ENCODE assay signal across 13 cellular contexts in genomic region chr2:27122791-27123190, GRCh38. TPM values are rescaled to one million over a fixed set of nuclear protein-coding genes. Genes with fewer than 3 reads are reported as not detected.
A peak's percentile ranks its signal among the peaks of the same experiment; 100 is the strongest.
DNase-seq lines count a peak whose midpoint lies in the region; ATAC-seq, FAIRE-seq and TF ChIP-seq lines count a peak whose summit lies in the region.
"Had no signal": no experiment of that assay in that cellular context is flagged by ENCODE, and none has a peak within 500 bp of the region (broad histone marks: within the 10 kb centered on the region; RNA-seq: fewer than 3 reads in every experiment).

No MANE protein-coding gene starts in this region.

- H3K36me3 Mint-ChIP-seq in GM23338 (ENCODE audit: low read depth) (no peaks in the 10 kb centered on the region; the same call in 2 of the 3 replicates), astrocyte (ENCODE audit: low read depth, unreplicated experiment) (peaks cover 6% of the 10 kb centered on the region), nephron (ENCODE audit: low read depth) (no peaks in the 10 kb centered on the region)

- peaks cover 2% of the 10 kb centered on the region for H3K9me3 ChIP-seq in astrocyte (ENCODE audit: insufficient read depth, low read depth, low read length)

- H4K20me1 ChIP-seq in GM23338 (replicated peaks; ENCODE audit: insufficient read depth) = no peaks in the 10 kb centered on the region
- no peaks in the 10 kb centered on the region for H4K20me1 ChIP-seq in astrocyte (ENCODE audit: insufficient read depth, low read length)

- H3K4me1 Mint-ChIP-seq in GM23338 (peaks cover 20% of the 10 kb centered on the region), astrocyte (ENCODE audit: low read depth, unreplicated experiment) (no peaks in the 10 kb centered on the region), nephron (peaks cover 6% of the 10 kb centered on the region)

- H3K4me3 ChIP-seq in ACC112 (ENCODE audit: low read depth, low read length) (peak overlapping the region; percentile 80; the same call in 1 of the 2 replicates), GM23338 (peak overlapping the region; percentile 70; the same call in 1 of the 2 replicates), astrocyte (ENCODE audit: insufficient read depth, low read depth, low read length) (no peak overlapping the region)

- peak overlapping the region; percentile 90 for H3K4me2 ChIP-seq in GM23338
- no peak overlapping the region for H3K4me2 ChIP-seq in astrocyte (ENCODE audit: low read length)

- TF ChIP-seq CTCF in GM23338 (conservative IDR thresholded peaks at IDR 0.05; ENCODE audit: low read depth in 2 of 2) = no peak
- no peak for TF ChIP-seq CTCF in astrocyte (IDR thresholded peaks at IDR 0.05; ENCODE audit: insufficient read depth, low read depth, low read length)
- TF ChIP-seq CTCF in nephron (IDR thresholded peaks at IDR 0.05; ENCODE audit: unreplicated experiment in 3 of 3) = no peak

- no peak for FAIRE-seq in astrocyte (lab: Jason Lieb, UNC)

- no peaks in the 10 kb centered on the region for H3K9me2 ChIP-seq in GM23338 (ENCODE audit: insufficient read depth)

- no peak overlapping the region for H3K27ac ChIP-seq in ACC112 (ENCODE audit: low read depth, low read length)
- no peak overlapping the region for H3K27ac ChIP-seq in GM23338 (ENCODE audit: low read depth)
- no peak overlapping the region for H3K27ac ChIP-seq in astrocyte (ENCODE audit: low read depth, low read length)

- no peak overlapping the region for H2AFZ ChIP-seq in ACC112 (ENCODE audit: low read length, unreplicated experiment)
- peak overlapping the region; percentile 98; the same call in 1 of the 2 replicates for H2AFZ ChIP-seq in GM23338
- no peak overlapping the region for H2AFZ ChIP-seq in astrocyte (ENCODE audit: low read depth, low read length)

- no peak for DNase-seq in GM23338 (ENCODE audit: low spot score)
- DNase-seq in astrocyte (ENCODE audit: low read depth) = no peak
- DNase-seq: KG1, SHP77 treated with DMSO at 0.1 percent for 48 hours had no signal

- H3F3A ChIP-seq in GM23338 (replicated peaks; ENCODE audit: low read depth) = peaks cover 9% of the 10 kb centered on the region; the same call in 1 of the 2 replicates

- H3K79me2 ChIP-seq in ACC112 (ENCODE audit: control insufficient read depth, insufficient read depth, low read length, unreplicated experiment) (peaks cover 6% of the 10 kb centered on the region), GM23338 (replicated peaks; ENCODE audit: insufficient read depth) (no peaks in the 10 kb centered on the region), astrocyte (ENCODE audit: insufficient read depth, low read length) (no peaks in the 10 kb centered on the region)

- H3K27ac Mint-ChIP-seq in GM23338 (no peak overlapping the region), astrocyte (ENCODE audit: unreplicated experiment) (no peak overlapping the region), nephron (peak overlapping the region in 1 of 3 experiments; percentile 20)

- H3K27me3 ChIP-seq in ACC112 (ENCODE audit: insufficient read depth, low read length) = no peaks in the 10 kb centered on the region
- H3K27me3 ChIP-seq in GM23338 (ENCODE audit: insufficient read depth) = peaks cover 63% of the 10 kb centered on the region
- peaks cover 39% of the 10 kb centered on the region for H3K27me3 ChIP-seq in astrocyte (ENCODE audit: insufficient read depth, low read length)

- no peak overlapping the region for H3K9ac ChIP-seq in astrocyte (ENCODE audit: low read length)

- H3K36me3 ChIP-seq in ACC112 (ENCODE audit: insufficient read depth, low read length) (no peaks in the 10 kb centered on the region), GM23338 (ENCODE audit: insufficient read depth) (no peaks in the 10 kb centered on the region), astrocyte (ENCODE audit: insufficient read depth, low read length) (no peaks in the 10 kb centered on the region)

- H3K27me3 Mint-ChIP-seq in GM23338 (ENCODE audit: insufficient read depth, low read depth, poor library complexity) (peaks cover 52% of the 10 kb centered on the region), astrocyte (ENCODE audit: low read depth, unreplicated experiment) (peaks cover 60% of the 10 kb centered on the region), nephron (ENCODE audit: low read depth) (peaks cover 52% of the 10 kb centered on the region)

- H3K9me3 Mint-ChIP-seq in GM23338 (no peaks in the 10 kb centered on the region), astrocyte (ENCODE audit: unreplicated experiment) (peaks cover 6% of the 10 kb centered on the region), nephron (peaks cover 2% of the 10 kb centered on the region)

- peaks cover 10% of the 10 kb centered on the region for H3K4me1 ChIP-seq in ACC112 (ENCODE audit: control insufficient read depth, insufficient read depth, low read length, unreplicated experiment)
- peaks cover 20% of the 10 kb centered on the region for H3K4me1 ChIP-seq in GM23338 (ENCODE audit: insufficient read depth)
- peaks cover 10% of the 10 kb centered on the region for H3K4me1 ChIP-seq in astrocyte (ENCODE audit: insufficient read depth, low read length)

- H3K4me3 Mint-ChIP-seq in GM23338 (peak overlapping the region; percentile 85), astrocyte (ENCODE audit: unreplicated experiment) (peak overlapping the region; percentile 84), nephron (peak overlapping the region; percentile 86 to 89 (median 87))

- ATAC-seq in GM23338 = no peak
- no peak for ATAC-seq in HG03520 (IDR thresholded peaks at IDR 0.05; ENCODE audit: unreplicated experiment)
- no peak for ATAC-seq in HG03095 (IDR thresholded peaks at IDR 0.05; ENCODE audit: unreplicated experiment)
- ATAC-seq in GM18907 (IDR thresholded peaks at IDR 0.05; ENCODE audit: unreplicated experiment) = no peak
- no peak for ATAC-seq in GM18909 (IDR thresholded peaks at IDR 0.05; ENCODE audit: poor library complexity, unreplicated experiment)

TF ChIP-seq in GM23338, 12 proteins besides CTCF, POLR2A, EP300 and RAD21:
- TF ChIP-seq POLR2AphosphoS5 (IDR thresholded peaks at IDR 0.05; ENCODE audit: low read depth) (no peak), CREB1 (CRISPR knock-in tag; IDR thresholded peaks at IDR 0.05; ENCODE audit: low read depth) (no peak)

RNA-seq across cellular contexts. Expression of gene ABHD1, which starts 0.8 kb away (rescaled TPM):
- 0.19 and 0.38 TPM in 2 replicates for total RNA-seq in GM23338 (2014; rRNA removed; shearing (Covaris generic))
- polyA plus RNA-seq in GM23338 (2016; fragmentation: Nextera tagmentation; extraction: Ambion mirVana) = 0.55 and 0.66 TPM in 2 replicates
- total RNA-seq in astrocyte = not detected in 2 replicates
- total RNA-seq: glomerular endothelial cell, mesenteric fat pad, temporal lobe had no signal

RNA-seq across cellular contexts. Expression of gene CGREF1, which starts 3.9 kb away (rescaled TPM):
- total RNA-seq in GM23338 (2014; rRNA removed; shearing (Covaris generic)) = 2.3 and 4.1 TPM in 2 replicates
- 3.5 and 4.5 TPM in 2 replicates for polyA plus RNA-seq in GM23338 (2016; fragmentation: Nextera tagmentation; extraction: Ambion mirVana)
- total RNA-seq in astrocyte = 1.8 and 3.0 TPM in 2 replicates

RNA-seq across cellular contexts. Expression of gene PREB, which starts 11.6 kb away (rescaled TPM):
- total RNA-seq in GM23338 (2014; rRNA removed; shearing (Covaris generic)) = 65.9 and 79.7 TPM in 2 replicates
- 39.0 and 41.2 TPM in 2 replicates for polyA plus RNA-seq in GM23338 (2016; fragmentation: Nextera tagmentation; extraction: Ambion mirVana)
- 48.9 and 49.2 TPM in 2 replicates for total RNA-seq in astrocyte

RNA-seq across cellular contexts. Expression of gene PRR30, which starts 16.4 kb away (rescaled TPM):
- total RNA-seq in GM23338 (2014; rRNA removed; shearing (Covaris generic)) = not detected in 2 replicates
- polyA plus RNA-seq in GM23338 (2016; fragmentation: Nextera tagmentation; extraction: Ambion mirVana) = not detected in 2 replicates
- total RNA-seq in astrocyte = not detected in 2 replicates
- total RNA-seq: glomerular endothelial cell, mesenteric fat pad, temporal lobe had no signal

RNA-seq across cellular contexts. Expression of gene TCF23, which starts 26.0 kb away (rescaled TPM):
- total RNA-seq in GM23338 (2014; rRNA removed; shearing (Covaris generic)) = 0.07 TPM in 1 of 2 replicates, not detected in the other
- 0.03 TPM in 1 of 2 replicates, not detected in the other for polyA plus RNA-seq in GM23338 (2016; fragmentation: Nextera tagmentation; extraction: Ambion mirVana)
- total RNA-seq in astrocyte = not detected in 2 replicates
- total RNA-seq: glomerular endothelial cell, temporal lobe had no signal
